ENCODE assay signal across 1 cellular context in the genomic region with DNA sequence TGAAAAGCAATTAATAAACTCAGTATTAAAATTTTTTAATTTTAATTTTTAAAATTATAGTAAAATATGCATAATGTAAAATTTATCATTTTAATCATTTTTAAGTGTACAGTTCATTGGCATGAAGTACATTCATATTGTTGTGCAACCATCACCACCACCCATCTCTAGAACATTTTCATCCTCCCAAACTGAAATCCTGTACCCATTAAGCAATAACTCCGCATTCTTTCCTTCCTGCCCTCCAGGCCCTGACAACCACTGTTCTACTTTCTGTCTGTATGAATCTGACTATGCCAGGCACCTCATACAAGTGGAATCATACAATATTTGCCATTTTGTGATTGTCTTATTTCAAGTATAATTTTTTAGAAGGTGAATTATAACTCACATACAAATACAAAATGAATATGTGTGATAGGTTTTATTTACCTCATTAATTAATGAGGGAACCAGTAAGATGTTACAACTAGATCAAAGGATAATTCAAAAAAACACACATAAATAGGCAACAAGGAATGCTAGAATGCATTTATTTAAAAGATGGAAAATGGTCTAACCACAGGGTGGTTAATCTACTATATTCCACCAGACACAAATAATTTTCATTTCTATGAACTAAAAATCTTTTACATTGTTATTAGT.
TF ChIP-seq lines count a peak whose summit lies in the region.

No MANE protein-coding gene starts in this region.

TF ChIP-seq in K562, 482 proteins besides CTCF, POLR2A, EP300 and RAD21 (continued from another document):
- TF ChIP-seq BRD4 (IDR thresholded peaks at IDR 0.05) = no peak
